8 cellular contexts compared by ENCODE assay signal in the genomic region with DNA sequence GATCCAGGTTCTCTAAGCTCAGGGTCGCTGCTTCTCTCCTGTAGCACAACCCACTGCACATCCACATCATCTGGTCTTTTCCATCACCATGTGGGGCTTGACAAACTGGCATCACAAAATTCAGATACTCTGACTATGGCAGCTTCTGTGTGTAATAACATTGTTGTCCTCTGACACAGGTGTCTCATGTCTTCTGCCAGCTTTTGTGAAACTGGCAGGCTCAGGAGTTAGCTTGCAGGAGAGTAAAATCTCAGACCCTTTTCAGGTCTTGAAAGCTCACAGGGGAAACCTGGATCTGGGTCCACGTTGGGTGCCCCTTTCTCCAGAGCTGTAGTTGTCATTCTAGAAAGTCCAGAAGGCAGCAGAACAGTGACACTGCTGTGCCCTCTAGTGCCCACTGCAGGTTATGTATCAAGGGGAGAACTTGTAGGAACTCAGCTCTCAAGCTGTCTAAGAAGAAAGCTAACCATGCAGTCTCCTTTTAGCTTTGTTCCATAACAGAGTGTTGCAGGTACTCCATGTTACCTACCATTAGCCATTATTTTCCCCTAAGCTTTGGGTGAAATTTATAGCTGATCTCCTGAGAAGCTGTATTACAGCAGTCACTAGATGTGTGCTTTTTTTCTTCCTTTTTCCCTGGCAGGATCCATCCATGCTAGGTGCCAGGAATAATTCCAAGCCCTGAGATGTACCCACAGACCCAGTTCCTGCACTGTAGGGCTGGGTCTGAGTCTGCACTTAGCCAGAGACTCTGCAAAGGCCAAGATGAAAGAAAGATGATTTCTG.
DNase-seq lines count a peak whose midpoint lies in the region; ATAC-seq and TF ChIP-seq lines count a peak whose summit lies in the region.

No MANE protein-coding gene starts in this region.

- H3K27ac ChIP-seq in Peyer's patch = no peak overlapping the region

- TF ChIP-seq POLR2A in Peyer's patch (IDR thresholded peaks at IDR 0.05) = no peak

- ATAC-seq in HG02759 (IDR thresholded peaks at IDR 0.05; ENCODE audit: unreplicated experiment) (peak; percentile 83), HG03571 (IDR thresholded peaks at IDR 0.05; ENCODE audit: unreplicated experiment) (no peak), esophagus mucosa (no peak)

- H3K36me3 ChIP-seq in Peyer's patch = no peaks in the 10 kb centered on the region

- no peaks in the 10 kb centered on the region for H3K4me1 ChIP-seq in Peyer's patch

- H3K9me3 ChIP-seq in Peyer's patch = peaks cover 0 to 3% (median 0%) of the 10 kb centered on the region in 4 donors

- no peak overlapping the region for H3K4me3 ChIP-seq in Peyer's patch

- no peaks in the 10 kb centered on the region for H3K27me3 ChIP-seq in Peyer's patch

- peak; percentile 2 for DNase-seq in EL
- DNase-seq in RPMI7951 (ENCODE audit: low read depth) = peak; percentile 35
- peak; percentile 11 for DNase-seq in iPS-NIHi7 (ENCODE audit: extremely low spot score)
- no peak for DNase-seq in Peyer's patch
- DNase-seq in NCI-H2081 (lab: John Stamatoyannopoulos, UW) = no peak

- TF ChIP-seq CTCF in Peyer's patch (IDR thresholded peaks at IDR 0.05) = peak in 1 of 6 experiments; percentile 6

Comparison
In these comparisons a context has a peak if more than half of its experiments do, and no peak if none do; other contexts are left out.
1. DNase-seq: peak in EL (single experiment), RPMI7951 (single experiment) and iPS-NIHi7 (single experiment); none in Peyer's patch (0 of 3) and NCI-H2081 (0 of 2).